ENCODE assay signal across 8 cellular contexts in the genomic region with DNA sequence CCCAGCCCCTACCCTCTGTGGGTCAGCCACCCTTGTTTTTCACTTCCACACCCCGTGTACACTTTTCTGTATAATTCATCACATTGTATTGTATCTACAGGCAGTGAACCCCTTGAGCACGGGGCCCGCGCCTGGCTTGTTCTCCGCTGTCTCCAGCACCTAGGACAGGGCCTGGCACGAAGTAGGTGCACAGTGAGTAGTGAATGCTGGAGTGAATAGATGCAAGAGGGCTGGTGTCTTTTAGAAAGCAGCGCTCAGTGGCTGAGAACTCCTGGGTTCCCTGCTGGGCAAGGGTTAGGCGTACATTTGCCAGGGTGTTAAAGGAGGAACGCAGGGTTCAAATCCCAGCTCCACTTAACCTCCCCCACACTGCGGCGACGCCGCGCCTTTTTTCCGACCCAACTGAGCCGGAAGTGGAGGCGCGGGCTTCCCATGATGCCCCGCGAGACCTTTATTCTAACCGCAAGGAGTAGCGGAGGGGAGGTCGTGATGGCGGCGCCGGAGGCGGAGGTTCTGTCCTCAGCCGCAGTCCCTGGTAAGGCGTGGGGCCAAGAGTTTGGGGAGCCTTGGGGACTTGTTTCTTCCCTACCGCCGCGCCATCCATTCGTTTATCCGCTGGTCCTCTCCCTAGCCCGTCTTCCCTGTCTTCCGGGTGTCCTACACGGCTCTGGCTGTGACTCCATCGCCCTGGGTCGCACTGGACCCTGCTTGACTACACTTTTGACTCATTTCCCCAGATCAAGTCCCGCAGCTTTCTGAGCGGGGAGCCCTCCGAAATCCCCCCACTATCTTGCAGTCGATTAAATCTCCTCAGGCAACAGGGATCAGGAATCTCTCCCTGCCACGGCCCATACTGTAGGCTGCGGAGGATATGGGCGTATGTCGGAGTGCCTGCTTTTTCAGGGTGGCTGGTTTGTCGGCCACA. TPM values are rescaled to one million over a fixed set of nuclear protein-coding genes. Genes with fewer than 3 reads are reported as not detected.
A peak's percentile ranks its signal among the peaks of the same experiment; 100 is the strongest.
DNase-seq lines count a peak whose midpoint lies in the region; ATAC-seq and TF ChIP-seq lines count a peak whose summit lies in the region.

A gene with protein sequence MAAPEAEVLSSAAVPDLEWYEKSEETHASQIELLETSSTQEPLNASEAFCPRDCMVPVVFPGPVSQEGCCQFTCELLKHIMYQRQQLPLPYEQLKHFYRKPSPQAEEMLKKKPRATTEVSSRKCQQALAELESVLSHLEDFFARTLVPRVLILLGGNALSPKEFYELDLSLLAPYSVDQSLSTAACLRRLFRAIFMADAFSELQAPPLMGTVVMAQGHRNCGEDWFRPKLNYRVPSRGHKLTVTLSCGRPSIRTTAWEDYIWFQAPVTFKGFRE (plus strand): TSS at position 454 of the 925 bp plus-strand sequence. CDS start 36 bp downstream, at position 490.

- no peak for TF ChIP-seq CTCF in epithelial cell of proximal tubule (conservative IDR thresholded peaks at IDR 0.05; ENCODE audit: low read depth, low read length)

- H3K9ac ChIP-seq in mucosa of rectum (ENCODE audit: low read depth in 1 of 2, low read length in 2 of 2): peak within 1 kb of the TSS; percentile 95 to 97

- peak within 1 kb of the TSS; percentile 84 to 88 for H3K27ac ChIP-seq in mucosa of rectum (ENCODE audit: low read depth in 2 of 2, low read length in 2 of 2)

- H3K36me3 ChIP-seq in mucosa of rectum (ENCODE audit: control insufficient read depth in 2 of 2, insufficient read depth in 2 of 2, low read length in 2 of 2): peaks cover 19 to 20% of the 10 kb centered on the region in 2 donors

- H3K4me1 ChIP-seq in mucosa of rectum (ENCODE audit: control insufficient read depth in 2 of 2, insufficient read depth in 2 of 2, low read length in 2 of 2): peaks cover 18 to 22% of the 10 kb centered on the region in 2 donors

- ATAC-seq in GM21576 (IDR thresholded peaks at IDR 0.05; ENCODE audit: unreplicated experiment): peak; percentile 73

- H3K9me3 ChIP-seq in mucosa of rectum (ENCODE audit: control insufficient read depth in 2 of 2, low read length in 2 of 2): no peaks in the 10 kb centered on the region

- H3K4me3 ChIP-seq in epithelial cell of proximal tubule (ENCODE audit: low read depth, low read length) (peak within 1 kb of the TSS; percentile 92), mucosa of rectum (ENCODE audit: low read length in 2 of 2) (peak within 1 kb of the TSS; percentile 99)

- no peaks in the 10 kb centered on the region for H3K27me3 ChIP-seq in mucosa of rectum (ENCODE audit: control insufficient read depth in 2 of 2, insufficient read depth in 2 of 2, low read length in 2 of 2)

- DNase-seq in DMS 273 treated with DMSO at 0.1 percent for 48 hours (lab: John Stamatoyannopoulos, UW) (peak; percentile 67), KG1 (lab: John Stamatoyannopoulos, UW) (peak; percentile 63), activated T-cell treated with anti-CD3 and anti-CD28 coated beads for 48 hours (ENCODE audit: low read depth) (peak; percentile 81), epithelial cell of proximal tubule (ENCODE audit: low read depth) (no peak)
- DNase-seq in stimulated activated CD8-positive, alpha-beta memory T cell treated with anti-CD3 and anti-CD28 coated beads, Interleukin-4, amount 100 ng/mL, for 4 hours (ENCODE audit: low read depth in 2 of 2, low spot score in 1 of 2): peak; percentile 70 to 76

TF ChIP-seq in PFSK-1, 5 proteins besides CTCF, POLR2A, EP300 and RAD21:
- TF ChIP-seq TAF1 (IDR thresholded peaks at IDR 0.05; ENCODE audit: borderline replicate concordance, insufficient read depth, low read length): peak; percentile 89; the same call in 1 of the 2 replicates
- TF ChIP-seq SIN3A (IDR thresholded peaks at IDR 0.05; ENCODE audit: borderline replicate concordance, insufficient read depth, low read length): peak; percentile 87; the same call in 1 of the 2 replicates
- TF ChIP-seq FOXP2 (optimal IDR thresholded peaks at IDR 0.05; ENCODE audit: borderline replicate concordance, extremely low read depth, extremely low read length, insufficient read depth): peak; percentile 69
- peak; percentile 99 for TF ChIP-seq POLR2AphosphoS5 (IDR thresholded peaks at IDR 0.05; ENCODE audit: low read depth, low read length)
- TF ChIP-seq, protein P1, sequence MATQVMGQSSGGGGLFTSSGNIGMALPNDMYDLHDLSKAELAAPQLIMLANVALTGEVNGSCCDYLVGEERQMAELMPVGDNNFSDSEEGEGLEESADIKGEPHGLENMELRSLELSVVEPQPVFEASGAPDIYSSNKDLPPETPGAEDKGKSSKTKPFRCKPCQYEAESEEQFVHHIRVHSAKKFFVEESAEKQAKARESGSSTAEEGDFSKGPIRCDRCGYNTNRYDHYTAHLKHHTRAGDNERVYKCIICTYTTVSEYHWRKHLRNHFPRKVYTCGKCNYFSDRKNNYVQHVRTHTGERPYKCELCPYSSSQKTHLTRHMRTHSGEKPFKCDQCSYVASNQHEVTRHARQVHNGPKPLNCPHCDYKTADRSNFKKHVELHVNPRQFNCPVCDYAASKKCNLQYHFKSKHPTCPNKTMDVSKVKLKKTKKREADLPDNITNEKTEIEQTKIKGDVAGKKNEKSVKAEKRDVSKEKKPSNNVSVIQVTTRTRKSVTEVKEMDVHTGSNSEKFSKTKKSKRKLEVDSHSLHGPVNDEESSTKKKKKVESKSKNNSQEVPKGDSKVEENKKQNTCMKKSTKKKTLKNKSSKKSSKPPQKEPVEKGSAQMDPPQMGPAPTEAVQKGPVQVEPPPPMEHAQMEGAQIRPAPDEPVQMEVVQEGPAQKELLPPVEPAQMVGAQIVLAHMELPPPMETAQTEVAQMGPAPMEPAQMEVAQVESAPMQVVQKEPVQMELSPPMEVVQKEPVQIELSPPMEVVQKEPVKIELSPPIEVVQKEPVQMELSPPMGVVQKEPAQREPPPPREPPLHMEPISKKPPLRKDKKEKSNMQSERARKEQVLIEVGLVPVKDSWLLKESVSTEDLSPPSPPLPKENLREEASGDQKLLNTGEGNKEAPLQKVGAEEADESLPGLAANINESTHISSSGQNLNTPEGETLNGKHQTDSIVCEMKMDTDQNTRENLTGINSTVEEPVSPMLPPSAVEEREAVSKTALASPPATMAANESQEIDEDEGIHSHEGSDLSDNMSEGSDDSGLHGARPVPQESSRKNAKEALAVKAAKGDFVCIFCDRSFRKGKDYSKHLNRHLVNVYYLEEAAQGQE (IDR thresholded peaks at IDR 0.05; ENCODE audit: insufficient read depth in 1 of 2, low read depth in 2 of 2, low read length in 2 of 2): peak; percentile 86 to 94

RNA-seq across cellular contexts. Expression of the gene that starts here (rescaled TPM):
- 39.7 TPM for polyA plus RNA-seq in PFSK-1 (2012; ENCODE audit: insufficient read length, low read depth)
- 41.8 and 60.3 TPM in 2 replicates for total RNA-seq in epithelial cell of proximal tubule
